Comparison of ENCODE assay signal across 8 cellular contexts in genomic region chr1:33342041-33342723, GRCh38. TPM values are rescaled to one million over a fixed set of nuclear protein-coding genes. Genes with fewer than 3 reads are reported as not detected.
DNase-seq lines count a peak whose midpoint lies in the region; ATAC-seq and TF ChIP-seq lines count a peak whose summit lies in the region.

No MANE protein-coding gene starts in this region.

- H3K27ac ChIP-seq in SK-N-SH (ENCODE audit: low read depth in 2 of 2, low read length in 1 of 2), result peak overlapping the region; percentile 39 to 97

- H2AFZ ChIP-seq in SK-N-SH (ENCODE audit: low read depth), result no peak overlapping the region

- H3K4me3 ChIP-seq in AG09309 (ENCODE audit: control insufficient read depth, low read depth, low read length), result no peak overlapping the region
- peak overlapping the region in 1 of 2 experiments; percentile 17; a peak in 2 of 4 replicates for H3K4me3 ChIP-seq in SK-N-SH (ENCODE audit: low read depth in 2 of 2, low read length in 1 of 2)

- H3K27me3 Mint-ChIP-seq in activated T-cell treated with anti-CD3 and anti-CD28 coated beads, Interleukin-2, amount 50 U/mL, for 24 hours, result no peaks in the 10 kb centered on the region

- peak in 1 of 2 experiments; percentile 65; a peak in 1 of 4 replicates for TF ChIP-seq EP300 in SK-N-SH (IDR thresholded peaks at IDR 0.05; ENCODE audit: borderline replicate concordance in 1 of 2, low read depth in 1 of 2, low read length in 1 of 2)

- no peak for TF ChIP-seq RAD21 in SK-N-SH (IDR thresholded peaks at IDR 0.05; ENCODE audit: low read length)

- no peaks in the 10 kb centered on the region for H3K9me3 Mint-ChIP-seq in activated T-cell treated with anti-CD3 and anti-CD28 coated beads, Interleukin-2, amount 50 U/mL, for 24 hours

- peak overlapping the region; percentile 29; the same call in 1 of the 2 replicates for H3K9ac ChIP-seq in SK-N-SH

- no peak overlapping the region for H3K4me3 Mint-ChIP-seq in activated T-cell treated with anti-CD3 and anti-CD28 coated beads, Interleukin-2, amount 50 U/mL, for 24 hours

- H3K36me3 Mint-ChIP-seq in activated T-cell treated with anti-CD3 and anti-CD28 coated beads, Interleukin-2, amount 50 U/mL, for 24 hours (ENCODE audit: low read depth), result peaks cover 66% of the 10 kb centered on the region

- ATAC-seq in omental fat pad (ENCODE audit: low FRiP score) (peak; percentile 12), HG03442 (IDR thresholded peaks at IDR 0.05; ENCODE audit: unreplicated experiment) (no peak), HG02884 (IDR thresholded peaks at IDR 0.05; ENCODE audit: unreplicated experiment) (no peak)

- H3F3A ChIP-seq in SK-N-SH (replicated peaks; ENCODE audit: insufficient read depth), result peaks cover 57% of the 10 kb centered on the region

- H3K4me1 ChIP-seq in SK-N-SH (ENCODE audit: control insufficient read depth in 1 of 2, insufficient read depth in 2 of 2, low read depth in 1 of 2, low read length in 1 of 2), result peaks cover 62 to 90% of the 10 kb centered on the region in 2 experiments

- H3K36me3 ChIP-seq in SK-N-SH (replicated peaks in 1 of 2; ENCODE audit: control insufficient read depth in 1 of 2, insufficient read depth in 2 of 2, low read length in 1 of 2), result peaks cover 52 to 53% of the 10 kb centered on the region in 2 experiments

- peaks cover 98% of the 10 kb centered on the region for H3K79me2 ChIP-seq in SK-N-SH (ENCODE audit: insufficient read depth)

- no peaks in the 10 kb centered on the region for H3K9me3 ChIP-seq in SK-N-SH

- H4K20me1 ChIP-seq in SK-N-SH (ENCODE audit: insufficient read depth), result peaks cover 79% of the 10 kb centered on the region

- WGBS in SK-N-SH (ENCODE audit: low lambda C conversion rate), result 34% methylated on average over 6 of the region's 7 CpGs

- H3K4me2 ChIP-seq in SK-N-SH, result peak overlapping the region; percentile 71

- POLR2A ChIA-PET in SK-N-SH (lab: Yijun Ruan, JAX), result no interaction called here

- TF ChIP-seq CTCF in AG09309 (IDR thresholded peaks at IDR 0.05; ENCODE audit: control insufficient read depth, insufficient read depth, low read depth, low read length, missing control alignments) (no peak), SK-N-SH (IDR thresholded peaks at IDR 0.05) (no peak), omental fat pad (IDR thresholded peaks at IDR 0.05) (no peak)

- CTCF ChIA-PET in SK-N-SH (lab: Yijun Ruan, JAX), result interaction anchor here (0.6 to 1.1 kb wide), 4 partner anchors 25 to 1571 kb away, joined by 3 to 5 read pairs (median 3); no protein-coding TSS in a partner anchor

- DNase-seq in AG09309 (ENCODE audit: low read depth), result peak; percentile 71
- DNase-seq in M059J (ENCODE audit: low read depth), result peak; percentile 96
- DNase-seq in SK-N-SH, result no peak
- DNase-seq in foreskin melanocyte, result peak; percentile 87
- DNase-seq in omental fat pad (ENCODE audit: low spot score), result peak; percentile 41
- DNase-seq in activated T-cell treated with anti-CD3 and anti-CD28 coated beads, Interleukin-2, amount 50 U/mL, for 24 hours, result no peak

- H3K27ac Mint-ChIP-seq in activated T-cell treated with anti-CD3 and anti-CD28 coated beads, Interleukin-2, amount 50 U/mL, for 24 hours, result no peak overlapping the region

- peaks cover 72% of the 10 kb centered on the region for H3K4me1 Mint-ChIP-seq in activated T-cell treated with anti-CD3 and anti-CD28 coated beads, Interleukin-2, amount 50 U/mL, for 24 hours (ENCODE audit: low read depth)

- H3K9me2 ChIP-seq in SK-N-SH, result no peaks in the 10 kb centered on the region

- H3K27me3 ChIP-seq in SK-N-SH (ENCODE audit: insufficient read depth), result no peaks in the 10 kb centered on the region

TF ChIP-seq in SK-N-SH, 30 proteins besides CTCF, POLR2A, EP300 and RAD21:
- TF ChIP-seq, protein P1, sequence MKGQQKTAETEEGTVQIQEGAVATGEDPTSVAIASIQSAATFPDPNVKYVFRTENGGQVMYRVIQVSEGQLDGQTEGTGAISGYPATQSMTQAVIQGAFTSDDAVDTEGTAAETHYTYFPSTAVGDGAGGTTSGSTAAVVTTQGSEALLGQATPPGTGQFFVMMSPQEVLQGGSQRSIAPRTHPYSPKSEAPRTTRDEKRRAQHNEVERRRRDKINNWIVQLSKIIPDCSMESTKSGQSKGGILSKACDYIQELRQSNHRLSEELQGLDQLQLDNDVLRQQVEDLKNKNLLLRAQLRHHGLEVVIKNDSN (IDR thresholded peaks at IDR 0.05; ENCODE audit: borderline replicate concordance, low read depth), result no peak
- TF ChIP-seq FOSL2 (IDR thresholded peaks at IDR 0.05; ENCODE audit: borderline replicate concordance, low read depth), result peak; percentile 76; the same call in 1 of the 2 replicates
- peak; percentile 28; the same call in 1 of the 2 replicates for TF ChIP-seq ELF1 (IDR thresholded peaks at IDR 0.05)
- no peak for TF ChIP-seq GATA2 (CRISPR knock-in tag; IDR thresholded peaks at IDR 0.05)
- TF ChIP-seq MXI1 (IDR thresholded peaks at IDR 0.05; ENCODE audit: low read depth, low read length), result 0 out of 2 replicates have a peak, but pooled peaks have one; percentile 21
- peak; percentile 87 for TF ChIP-seq MAX (IDR thresholded peaks at IDR 0.05; ENCODE audit: low read depth)
- TF ChIP-seq RCOR1 (IDR thresholded peaks at IDR 0.05; ENCODE audit: low read length), result no peak
- TF ChIP-seq FOXM1 (IDR thresholded peaks at IDR 0.05; ENCODE audit: low read depth), result no peak
- peak; percentile 95 for TF ChIP-seq SIN3A (IDR thresholded peaks at IDR 0.05; ENCODE audit: borderline replicate concordance, low read depth, low read length)
- TF ChIP-seq JUND (IDR thresholded peaks at IDR 0.05), result peak; percentile 62
- peak; percentile 83; the same call in 1 of the 2 replicates for TF ChIP-seq YY1 (IDR thresholded peaks at IDR 0.05; ENCODE audit: low read depth)
- peak; percentile 72 for TF ChIP-seq PBX3 (IDR thresholded peaks at IDR 0.05)
- peak; percentile 34 for TF ChIP-seq CHD2 (IDR thresholded peaks at IDR 0.05; ENCODE audit: low read length, partially characterized antibody)
- TF ChIP-seq RFX5 (IDR thresholded peaks at IDR 0.05; ENCODE audit: low read length), result no peak
- no peak for TF ChIP-seq EZH2phosphoT487 (IDR thresholded peaks at IDR 0.05; ENCODE audit: borderline replicate concordance, low read depth)
- peak; percentile 89 for TF ChIP-seq TCF12 (IDR thresholded peaks at IDR 0.05)
- peak; percentile 52 for TF ChIP-seq POLR2AphosphoS5 (IDR thresholded peaks at IDR 0.05; ENCODE audit: low read depth, low read length)
- TF ChIP-seq USF2 (IDR thresholded peaks at IDR 0.05; ENCODE audit: borderline replicate concordance, low read depth, low read length), result no peak
- TF ChIP-seq TAF1 (IDR thresholded peaks at IDR 0.05; ENCODE audit: borderline replicate concordance, low read depth, low read length), result no peak
- peak; percentile 64; the same call in 1 of the 2 replicates for TF ChIP-seq TEAD4 (IDR thresholded peaks at IDR 0.05; ENCODE audit: borderline replicate concordance, insufficient read depth)
- TF ChIP-seq GABPA (IDR thresholded peaks at IDR 0.05; ENCODE audit: low read depth), result no peak
- TF ChIP-seq RXRA (IDR thresholded peaks at IDR 0.05; ENCODE audit: borderline replicate concordance, low read depth), result peak; percentile 29; the same call in 1 of the 2 replicates
- TF ChIP-seq NFIC (IDR thresholded peaks at IDR 0.05; ENCODE audit: borderline replicate concordance), result peak; percentile 66

RNA-seq across cellular contexts. Expression of gene A3GALT2, which starts 21.3 kb away (rescaled TPM):
- not detected in 2 replicates for total RNA-seq in M059J (2014; rRNA removed; shearing (Covaris generic))
- polyA plus RNA-seq in SK-N-SH (2012; rRNA removed), result 0.07 TPM in 1 of 2 replicates, not detected in the other
- polyA plus RNA-seq in SK-N-SH (2012; cell fraction: cytosol; rRNA removed), result 0.03 TPM in 1 of 2 replicates, not detected in the other
- 0.60 and 0.71 TPM in 2 replicates for polyA plus RNA-seq in SK-N-SH (2012; cell fraction: nucleus; rRNA removed)
- total RNA-seq in omental fat pad, result not detected

Comparison
In these comparisons a context has a peak if more than half of its experiments do, and no peak if none do; other contexts are left out.
1. DNase-seq: peak in AG09309 (single experiment), M059J (single experiment), foreskin melanocyte (single experiment) and omental fat pad (single experiment); none in SK-N-SH (single experiment) and activated T-cell treated with anti-CD3 and anti-CD28 coated beads, Interleukin-2, amount 50 U/mL, for 24 hours (single experiment).